Comparison of ENCODE assay signal across 12 cellular contexts in genomic region chr2:231413456-231413855, GRCh38.
"Had no signal": no experiment of that assay in that cellular context is flagged by ENCODE, and none has a peak within 500 bp of the region (broad histone marks: within the 10 kb centered on the region; RNA-seq: fewer than 3 reads in every experiment).

No MANE protein-coding gene starts in this region.

- H3K27ac ChIP-seq: heart left ventricle had no signal

- H3K36me3 ChIP-seq: cardiac muscle cell, heart left ventricle, stomach, thoracic aorta had no signal

- H3K4me3 ChIP-seq: cardiac muscle cell, heart left ventricle had no signal

- DNase-seq: activated CD4-positive, alpha-beta memory T cell treated with anti-CD3 and anti-CD28 coated beads, Interleukin-2, amount 10 ng/mL, durations not matched to agents 7 days and 5 days; activated naive CD8-positive, alpha-beta T cell treated with anti-CD3 and anti-CD28 coated beads, Interleukin-2, amount 50 U/mL, for 24 hours; activated T-cell treated with anti-CD3 and anti-CD28 coated beads, Interleukin-2, amount 50 U/mL, for 72 hours; effector CD4-positive, alpha-beta T cell; midbrain; stimulated activated CD4-positive, alpha-beta T cell treated with anti-CD3 and anti-CD28 coated beads, Interleukin-15, amount 100 ng/mL, for 24 hours; stimulated activated CD4-positive, alpha-beta T cell treated with anti-CD3 and anti-CD28 coated beads, Interleukin-4, amount 100 ng/mL, for 4 hours; stomach had no signal

- ATAC-seq: activated naive CD8-positive, alpha-beta T cell treated with anti-CD3 and anti-CD28 coated beads, Interleukin-2, amount 50 U/mL, for 24 hours; activated T-cell treated with anti-CD3 and anti-CD28 coated beads, Interleukin-2, amount 50 U/mL, for 72 hours; natural killer cell treated with Interleukin-12 subunit alpha and Interleukin-12 subunit beta and Interleukin-15 and Interleukin-18, amount 100 ng/mL, for 72 hours had no signal

- H3K9me3 ChIP-seq: thoracic aorta had no signal

- H3K27me3 ChIP-seq: cardiac muscle cell had no signal
